In genomic region chr3:193905993-193906396, GRCh38 we compare ENCODE assay signal across 25 cellular contexts.
A peak's percentile ranks its signal among the peaks of the same experiment; 100 is the strongest.
DNase-seq lines count a peak whose midpoint lies in the region; ATAC-seq, FAIRE-seq and TF ChIP-seq lines count a peak whose summit lies in the region.
"Had no signal": no experiment of that assay in that cellular context is flagged by ENCODE, and none has a peak within 500 bp of the region (broad histone marks: within the 10 kb centered on the region; RNA-seq: fewer than 3 reads in every experiment).

No MANE protein-coding gene starts in this region.

- peak; percentile 27 for DNase-seq in GM03348 (ENCODE audit: low spot score)
- DNase-seq in UCSD-AML1 (lab: John Stamatoyannopoulos, UW; ENCODE audit: unreplicated experiment), result peak; percentile 73
- peak; percentile 62 for DNase-seq in left kidney (ENCODE audit: low read depth, low spot score)
- no peak for DNase-seq in sciatic nerve (ENCODE audit: low spot score)
- DNase-seq in DMS53 (lab: John Stamatoyannopoulos, UW), result no peak
- DNase-seq in D721Med (ENCODE audit: insufficient read length, low spot score), result no peak
- no peak for DNase-seq in omental fat pad (ENCODE audit: low spot score)
- DNase-seq: activated CD4-positive, alpha-beta T cell treated with anti-CD3 and anti-CD28 coated beads for 36 hours; activated T-cell treated with anti-CD3 and anti-CD28 coated beads, Interleukin-2, amount 50 U/mL, for 48 hours; CD4-positive, alpha-beta T cell; cerebellar nuclear complex; HFFc6; hypothalamus; KG1; mammary epithelial cell; naive B cell; NCI-H2029 treated with DMSO at 0.1 percent for 48 hours; NCI-H226; OCI-M1; pancreas; SHP77 had no signal

- intact Hi-C loops in sciatic nerve (cut with DNase I), result no loop called here

- TF ChIP-seq CTCF in D721Med (IDR thresholded peaks at IDR 0.05; ENCODE audit: insufficient read depth, missing control alignments) (no peak), omental fat pad (IDR thresholded peaks at IDR 0.05) (no peak)

- ATAC-seq in sciatic nerve, result peak; percentile 73
- no peak for ATAC-seq in HG02642 (IDR thresholded peaks at IDR 0.05; ENCODE audit: poor library complexity, unreplicated experiment)
- ATAC-seq in omental fat pad (ENCODE audit: low FRiP score), result no peak
- ATAC-seq: activated CD4-positive, alpha-beta T cell treated with anti-CD3 and anti-CD28 coated beads for 36 hours had no signal

- FAIRE-seq in D721Med (lab: Jason Lieb, UNC), result no peak
- FAIRE-seq: GM12892, GM19239, islet of Langerhans, pancreas had no signal

Comparison
In these comparisons a context has a peak if more than half of its experiments do, and no peak if none do; other contexts are left out.
1. DNase-seq: peak in GM03348 (single experiment), UCSD-AML1 (single experiment) and left kidney (single experiment); none in sciatic nerve (single experiment), DMS53 (single experiment), D721Med (single experiment) and omental fat pad (single experiment).